19 cellular contexts compared by ENCODE assay signal in the genomic region with DNA sequence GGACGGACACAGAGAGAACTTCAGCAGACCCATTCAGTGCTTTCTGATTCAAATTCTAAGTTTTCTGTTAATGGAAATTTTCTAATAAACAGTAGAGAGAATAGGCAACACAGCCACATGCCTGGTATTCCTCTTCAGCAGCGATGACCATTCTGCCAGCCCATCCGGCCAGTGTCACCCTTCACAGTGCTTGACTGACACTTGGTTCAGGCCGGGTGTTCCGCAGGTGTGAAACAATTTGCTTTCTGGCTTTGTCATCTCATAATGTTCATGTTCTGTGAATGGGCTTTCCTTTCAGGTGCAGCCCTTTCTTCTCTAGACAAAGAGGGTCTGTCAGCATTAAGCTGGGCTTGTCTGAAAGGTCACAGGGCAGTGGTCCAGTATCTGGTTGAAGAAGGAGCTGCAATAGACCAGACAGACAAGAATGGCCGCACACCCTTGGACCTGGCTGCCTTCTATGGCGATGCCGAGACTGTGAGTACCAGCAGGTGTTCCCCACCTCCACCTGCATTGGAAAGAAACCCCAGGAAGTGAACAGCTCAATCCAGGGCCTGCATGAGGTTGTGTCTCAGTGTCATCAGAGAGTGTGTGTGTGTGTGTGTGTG.
A peak's percentile ranks its signal among the peaks of the same experiment; 100 is the strongest.
DNase-seq lines count a peak whose midpoint lies in the region; ATAC-seq and TF ChIP-seq lines count a peak whose summit lies in the region.
"Had no signal": no experiment of that assay in that cellular context is flagged by ENCODE, and none has a peak within 500 bp of the region (broad histone marks: within the 10 kb centered on the region; RNA-seq: fewer than 3 reads in every experiment).

No MANE protein-coding gene starts in this region.

- H3K4me3 Mint-ChIP-seq in progenitor cell of endocrine pancreas (ENCODE audit: low read depth): no peak overlapping the region
- no peak overlapping the region for H3K4me3 Mint-ChIP-seq in activated T-cell treated with anti-CD3 and anti-CD28 coated beads, Interleukin-2, amount 50 U/mL, for 72 hours
- H3K4me3 Mint-ChIP-seq: CD4-positive, alpha-beta T cell had no signal

- intact Hi-C loops in esophagus muscularis mucosa (cut with DNase I): no loop called here

- H3K4me3 ChIP-seq in esophagus muscularis mucosa: no peak overlapping the region
- H3K4me3 ChIP-seq: A549, GM23248, HAP-1 had no signal

- no peak for TF ChIP-seq EP300 in esophagus muscularis mucosa (IDR thresholded peaks at IDR 0.05)

- no peak for ATAC-seq in activated T-cell treated with anti-CD3 and anti-CD28 coated beads, Interleukin-2, amount 50 U/mL, for 72 hours (replicated peaks in 1 of 2)
- ATAC-seq: A549, HepG2 had no signal

- H3K36me3 ChIP-seq in esophagus muscularis mucosa: peaks cover 18 to 98% (median 91%) of the 10 kb centered on the region in 4 donors
- H3K36me3 ChIP-seq: HAP-1 had no signal

- DNase-seq in activated CD8-positive, alpha-beta memory T cell treated with anti-CD3 and anti-CD28 coated beads for 24 hours: peak; percentile 24
- no peak for DNase-seq in activated CD8-positive, alpha-beta memory T cell treated with anti-CD3 and anti-CD28 coated beads, Interleukin-2, amount 50 U/mL, for 4 hours
- DNase-seq in esophagus muscularis mucosa (ENCODE audit: extremely low spot score) (peak; percentile 83), progenitor cell of endocrine pancreas (ENCODE audit: low spot score, unreplicated experiment) (no peak), substantia nigra (lab: John Stamatoyannopoulos, UW) (no peak)
- no peak for DNase-seq in activated naive CD4-positive, alpha-beta T cell treated with anti-CD3 and anti-CD28 coated beads, Interleukin-2, amount 50 U/mL, for 16 hours
- DNase-seq in activated T-cell treated with anti-CD3 and anti-CD28 coated beads, Interleukin-2, amount 50 U/mL, for 72 hours: no peak
- DNase-seq: AML-193; Caco-2; CD4-positive, alpha-beta T cell; DMS153; DMS79; GDM1; GM23248 had no signal

- WGBS in esophagus muscularis mucosa: 94% methylated on average over 7 of the region's 8 CpGs

- TF ChIP-seq CTCF in esophagus muscularis mucosa (IDR thresholded peaks at IDR 0.05): no peak
- TF ChIP-seq CTCF in progenitor cell of endocrine pancreas (IDR thresholded peaks at IDR 0.05; ENCODE audit: unreplicated experiment): no peak

- no peaks in the 10 kb centered on the region for H3K9me3 ChIP-seq in esophagus muscularis mucosa
- H3K9me3 ChIP-seq: A549, Caco-2, HAP-1 had no signal

- TF ChIP-seq POLR2A in esophagus muscularis mucosa (IDR thresholded peaks at IDR 0.05; ENCODE audit: low read depth): no peak

- H3K36me3 Mint-ChIP-seq in progenitor cell of endocrine pancreas (ENCODE audit: insufficient read depth): peaks cover 24% of the 10 kb centered on the region
- no peaks in the 10 kb centered on the region for H3K36me3 Mint-ChIP-seq in activated T-cell treated with anti-CD3 and anti-CD28 coated beads, Interleukin-2, amount 50 U/mL, for 72 hours (ENCODE audit: insufficient read depth in 2 of 2)

- H3K27me3 ChIP-seq in esophagus muscularis mucosa: no peaks in the 10 kb centered on the region

- H3K27ac ChIP-seq in esophagus muscularis mucosa (replicated peaks in 1 of 4): no peak overlapping the region
- H3K27ac ChIP-seq in substantia nigra (ENCODE audit: low read depth, low read length, poor library complexity, severe bottlenecking): no peak overlapping the region
- H3K27ac ChIP-seq: 22Rv1, A549, C4-2B, GM23248 had no signal

- H3K27ac Mint-ChIP-seq in progenitor cell of endocrine pancreas: peak overlapping the region; percentile 59
- H3K27ac Mint-ChIP-seq in activated T-cell treated with anti-CD3 and anti-CD28 coated beads, Interleukin-2, amount 50 U/mL, for 72 hours: no peak overlapping the region
- H3K27ac Mint-ChIP-seq: CD4-positive, alpha-beta T cell had no signal

- H3K9me3 Mint-ChIP-seq in progenitor cell of endocrine pancreas (ENCODE audit: low read depth): no peaks in the 10 kb centered on the region
- H3K9me3 Mint-ChIP-seq in activated T-cell treated with anti-CD3 and anti-CD28 coated beads, Interleukin-2, amount 50 U/mL, for 72 hours: no peaks in the 10 kb centered on the region
- H3K9me3 Mint-ChIP-seq: CD4-positive, alpha-beta T cell had no signal

- H3K4me1 Mint-ChIP-seq in progenitor cell of endocrine pancreas (ENCODE audit: low read depth): no peaks in the 10 kb centered on the region
- H3K4me1 Mint-ChIP-seq in activated T-cell treated with anti-CD3 and anti-CD28 coated beads, Interleukin-2, amount 50 U/mL, for 72 hours (ENCODE audit: low read depth): no peaks in the 10 kb centered on the region

- H3K4me1 ChIP-seq in esophagus muscularis mucosa: peaks cover 0 to 1% (median 0%) of the 10 kb centered on the region in 4 donors
- H3K4me1 ChIP-seq: A549, Caco-2, HAP-1 had no signal

- H3K27me3 Mint-ChIP-seq in progenitor cell of endocrine pancreas: no peaks in the 10 kb centered on the region
- no peaks in the 10 kb centered on the region for H3K27me3 Mint-ChIP-seq in activated T-cell treated with anti-CD3 and anti-CD28 coated beads, Interleukin-2, amount 50 U/mL, for 72 hours (ENCODE audit: low read depth)
- H3K27me3 Mint-ChIP-seq: CD4-positive, alpha-beta T cell had no signal

Comparison
In these comparisons a context has a peak if more than half of its experiments do, and no peak if none do; other contexts are left out.
1. DNase-seq: peak in activated CD8-positive, alpha-beta memory T cell treated with anti-CD3 and anti-CD28 coated beads for 24 hours (single experiment) and esophagus muscularis mucosa (single experiment); none in activated CD8-positive, alpha-beta memory T cell treated with anti-CD3 and anti-CD28 coated beads, Interleukin-2, amount 50 U/mL, for 4 hours (single experiment), progenitor cell of endocrine pancreas (single experiment), activated naive CD4-positive, alpha-beta T cell treated with anti-CD3 and anti-CD28 coated beads, Interleukin-2, amount 50 U/mL, for 16 hours (single experiment), substantia nigra (0 of 49) and activated T-cell treated with anti-CD3 and anti-CD28 coated beads, Interleukin-2, amount 50 U/mL, for 72 hours (0 of 2).